In genomic region chr3:66390013-66390412, GRCh38 we compare ENCODE assay signal across 16 cellular contexts.
DNase-seq lines count a peak whose midpoint lies in the region; ATAC-seq and TF ChIP-seq lines count a peak whose summit lies in the region.
"Had no signal": no experiment of that assay in that cellular context is flagged by ENCODE, and none has a peak within 500 bp of the region (broad histone marks: within the 10 kb centered on the region; RNA-seq: fewer than 3 reads in every experiment).

No MANE protein-coding gene starts in this region.

- peaks cover 52 to 66% of the 10 kb centered on the region in 2 donors for H3K4me1 Mint-ChIP-seq in effector memory CD8-positive, alpha-beta T cell (ENCODE audit: low read depth in 2 of 2)

- peaks cover 0 to 2% of the 10 kb centered on the region in 2 donors for H3K9me3 Mint-ChIP-seq in effector memory CD8-positive, alpha-beta T cell

- H3K27ac ChIP-seq in uterus, result no peak overlapping the region
- H3K27ac ChIP-seq: SK-N-MC had no signal

- no peak for TF ChIP-seq POLR2A in uterus (IDR thresholded peaks at IDR 0.05)

- H3K9me3 ChIP-seq in uterus, result no peaks in the 10 kb centered on the region

- H3K27ac Mint-ChIP-seq in effector memory CD8-positive, alpha-beta T cell, result peak overlapping the region in 1 of 2 donors; percentile 96
- H3K27ac Mint-ChIP-seq: activated CD4-positive, alpha-beta T cell treated with anti-CD3 and anti-CD28 coated beads for 36 hours; nephron progenitor cell had no signal

- no peaks in the 10 kb centered on the region for H3K27me3 Mint-ChIP-seq in effector memory CD8-positive, alpha-beta T cell
- H3K27me3 Mint-ChIP-seq: activated CD4-positive, alpha-beta T cell treated with anti-CD3 and anti-CD28 coated beads for 36 hours had no signal

- peak; percentile 25 for ATAC-seq in GM18519 (IDR thresholded peaks at IDR 0.05; ENCODE audit: low FRiP score, unreplicated experiment)
- ATAC-seq in GM21529 (IDR thresholded peaks at IDR 0.05; ENCODE audit: unreplicated experiment), result peak; percentile 22
- peak; percentile 30 for ATAC-seq in HG03469 (IDR thresholded peaks at IDR 0.05; ENCODE audit: unreplicated experiment)
- ATAC-seq in effector memory CD8-positive, alpha-beta T cell (replicated peaks), result no peak
- ATAC-seq: activated CD4-positive, alpha-beta T cell treated with anti-CD3 and anti-CD28 coated beads for 36 hours; activated T-cell treated with anti-CD3 and anti-CD28 coated beads, Interleukin-2, amount 50 U/mL, for 4 hours; left colon; sciatic nerve had no signal

- TF ChIP-seq CTCF in uterus (IDR thresholded peaks at IDR 0.05), result no peak

- intact Hi-C loops in uterus (cut with DNase I; ENCODE audit: low total_unique reads), result no loop called here

- peak overlapping the region; percentile 8 to 9 for H3K4me3 Mint-ChIP-seq in effector memory CD8-positive, alpha-beta T cell
- H3K4me3 Mint-ChIP-seq: activated CD4-positive, alpha-beta T cell treated with anti-CD3 and anti-CD28 coated beads for 36 hours; nephron progenitor cell had no signal

- no peak overlapping the region for H3K4me3 ChIP-seq in uterus
- H3K4me3 ChIP-seq: SK-N-MC had no signal

- H3K36me3 Mint-ChIP-seq in effector memory CD8-positive, alpha-beta T cell (ENCODE audit: insufficient read depth), result peaks cover 42% of the 10 kb centered on the region

- H3K4me1 ChIP-seq in uterus, result peaks cover 10 to 16% of the 10 kb centered on the region in 2 donors

- DNase-seq in effector memory CD8-positive, alpha-beta T cell, result no peak
- no peak for DNase-seq in cerebellar nuclear complex (lab: John Stamatoyannopoulos, UW)
- DNase-seq in middle frontal gyrus (ENCODE audit: extremely low spot score, low spot score), result no peak
- no peak for DNase-seq in DMS114 treated with DMSO at 0.1 percent for 48 hours (lab: John Stamatoyannopoulos, UW; ENCODE audit: unreplicated experiment)
- no peak for DNase-seq in uterus
- DNase-seq: activated CD4-positive, alpha-beta T cell treated with anti-CD3 and anti-CD28 coated beads for 36 hours; activated T-cell treated with anti-CD3 and anti-CD28 coated beads, Interleukin-2, amount 50 U/mL, for 4 hours; left colon; NCI-H1436 treated with DMSO at 0.1 percent for 48 hours; NCI-H748 treated with DMSO at 0.1 percent for 48 hours; nephron progenitor cell had no signal

- no peaks in the 10 kb centered on the region for H3K36me3 ChIP-seq in uterus

- no peaks in the 10 kb centered on the region for H3K27me3 ChIP-seq in uterus
